In genomic region chr1:207084701-207085180, GRCh38 we compare ENCODE assay signal across 8 cellular contexts. TPM values are rescaled to one million over a fixed set of nuclear protein-coding genes. Genes with fewer than 3 reads are reported as not detected.
DNase-seq lines count a peak whose midpoint lies in the region; ATAC-seq, FAIRE-seq and TF ChIP-seq lines count a peak whose summit lies in the region.

No MANE protein-coding gene starts in this region.

- no peaks in the 10 kb centered on the region for H3K9me1 ChIP-seq in keratinocyte (ENCODE audit: control insufficient read depth, extremely low read depth, insufficient read depth, low read length)

- H3K79me2 ChIP-seq in keratinocyte (ENCODE audit: control insufficient read depth, insufficient read depth, low read length) = no peaks in the 10 kb centered on the region

- peak; percentile 84 for FAIRE-seq in keratinocyte (lab: Jason Lieb, UNC)

- in situ Hi-C loops in T47D (cut with HindIII; ENCODE audit: low pct_unique_long_range_greater_than_20kb, low sequenced_read_pairs) = no loop called here

- DNase-seq in COLO668 (lab: John Stamatoyannopoulos, UW; ENCODE audit: unreplicated experiment) = peak; percentile 49
- DNase-seq in NCI-H1092 (lab: John Stamatoyannopoulos, UW) = peak; percentile 36
- DNase-seq in T-helper 22 cell (ENCODE audit: low read depth) = peak; percentile 12
- peak; percentile 34 to 88 for DNase-seq in T47D (ENCODE audit: low read depth in 1 of 2, low spot score in 1 of 2)
- DNase-seq in keratinocyte (ENCODE audit: low read depth, low spot score) = no peak
- DNase-seq in stimulated activated CD4-positive, alpha-beta T cell treated with anti-CD3 and anti-CD28 coated beads, Interleukin-2, amount 100 ng/mL, for 48 hours = peak; percentile 41 to 49

- H3K27ac ChIP-seq in keratinocyte (ENCODE audit: control insufficient read depth, insufficient read depth, low read length) = no peak overlapping the region

- TF ChIP-seq CTCF in keratinocyte (optimal IDR thresholded peaks at IDR 0.05 in 1 of 3, IDR thresholded peaks at IDR 0.05 in 1 of 3, conservative IDR thresholded peaks at IDR 0.05 in 1 of 3; ENCODE audit: extremely low read depth in 1 of 3, insufficient read depth in 2 of 3, low read length in 3 of 3) = peak; percentile 61 to 69 (median 62)

- peaks cover 0 to under 1% of the 10 kb centered on the region in 2 experiments for H3K36me3 ChIP-seq in keratinocyte (ENCODE audit: control insufficient read depth in 2 of 2, extremely low read depth in 1 of 2, insufficient read depth in 2 of 2, low read length in 2 of 2)

- no peak overlapping the region for H2AFZ ChIP-seq in keratinocyte (ENCODE audit: control insufficient read depth, low read length)

- H3K9ac ChIP-seq in keratinocyte (ENCODE audit: control insufficient read depth, extremely low read depth, insufficient read depth, low read length) = no peak overlapping the region

- H3K4me3 ChIP-seq in keratinocyte (ENCODE audit: control insufficient read depth in 2 of 3, extremely low read depth in 1 of 3, insufficient read depth in 2 of 3, low read depth in 1 of 3, low read length in 3 of 3) = no peak overlapping the region

- no peaks in the 10 kb centered on the region for H4K20me1 ChIP-seq in keratinocyte (ENCODE audit: control insufficient read depth, extremely low read depth, insufficient read depth, low read length)

- no peaks in the 10 kb centered on the region for H3K27me3 ChIP-seq in keratinocyte (ENCODE audit: control insufficient read depth, extremely low read depth, insufficient read depth, low read length)

- ATAC-seq in GM21381 (IDR thresholded peaks at IDR 0.05; ENCODE audit: unreplicated experiment) = peak; percentile 73
- no peak for ATAC-seq in HG03045 (IDR thresholded peaks at IDR 0.05; ENCODE audit: unreplicated experiment)

- peaks cover 5% of the 10 kb centered on the region for H3K4me1 ChIP-seq in keratinocyte (ENCODE audit: control insufficient read depth, extremely low read depth, insufficient read depth, low read length)

- H3K9me3 ChIP-seq in keratinocyte (ENCODE audit: control insufficient read depth, low read depth, low read length) = no peaks in the 10 kb centered on the region

- H3K4me2 ChIP-seq in keratinocyte (ENCODE audit: control insufficient read depth, extremely low read depth, insufficient read depth, low read depth, low read length) = no peak overlapping the region

- dilution Hi-C loops in keratinocyte (cut with MboI; ENCODE audit: extremely low pct_ligation_motif_present, low sequenced_read_pairs) = no loop called here

RNA-seq across cellular contexts. Expression of gene C4BPB, which starts 3.9 kb away (rescaled TPM):
- not detected in 3 replicates for polyA plus RNA-seq in keratinocyte
- not detected for polyA plus RNA-seq in keratinocyte (2011; ENCODE audit: low read depth)
- polyA plus RNA-seq in keratinocyte (2011; cell fraction: cytosol; rRNA removed) = not detected in 2 replicates
- polyA plus RNA-seq in keratinocyte (2011; cell fraction: nucleus; rRNA removed) = not detected in 2 replicates
- not detected in 2 replicates for polyA plus RNA-seq in keratinocyte (2012; ENCODE audit: low replicate concordance)
- not detected in 3 replicates for polyA minus RNA-seq in keratinocyte
- polyA minus RNA-seq in keratinocyte (2011; cell fraction: cytosol; rRNA and poly(A)+ RNA removed) = 3.5 TPM
- polyA minus RNA-seq in keratinocyte (2011; cell fraction: nucleus; rRNA and poly(A)+ RNA removed) = 1.3 and 1.5 TPM in 2 replicates

RNA-seq across cellular contexts. Expression of gene C4BPA, which starts 19.3 kb away (rescaled TPM):
- polyA plus RNA-seq in keratinocyte = not detected in 3 replicates
- polyA plus RNA-seq in keratinocyte (2011; ENCODE audit: low read depth) = not detected
- not detected in 2 replicates for polyA plus RNA-seq in keratinocyte (2011; cell fraction: cytosol; rRNA removed)
- polyA plus RNA-seq in keratinocyte (2011; cell fraction: nucleus; rRNA removed) = not detected in 2 replicates
- not detected in 2 replicates for polyA plus RNA-seq in keratinocyte (2012; ENCODE audit: low replicate concordance)
- polyA minus RNA-seq in keratinocyte = not detected in 3 replicates
- polyA minus RNA-seq in keratinocyte (2011; cell fraction: cytosol; rRNA and poly(A)+ RNA removed) = not detected
- polyA minus RNA-seq in keratinocyte (2011; cell fraction: nucleus; rRNA and poly(A)+ RNA removed) = not detected in 2 replicates

RNA-seq across cellular contexts. Expression of gene PFKFB2, which starts 31.7 kb away (rescaled TPM):
- 8.7 to 13.9 TPM (median 12.2 TPM) in 3 replicates for polyA plus RNA-seq in keratinocyte
- polyA plus RNA-seq in keratinocyte (2011; ENCODE audit: low read depth) = 36.2 TPM
- polyA plus RNA-seq in keratinocyte (2011; cell fraction: cytosol; rRNA removed) = 7.0 and 10.5 TPM in 2 replicates
- 22.4 and 25.8 TPM in 2 replicates for polyA plus RNA-seq in keratinocyte (2011; cell fraction: nucleus; rRNA removed)
- 9.1 and 34.8 TPM in 2 replicates for polyA plus RNA-seq in keratinocyte (2012; ENCODE audit: low replicate concordance)
- polyA minus RNA-seq in keratinocyte = 8.6 to 27.5 TPM (median 25.9 TPM) in 3 replicates
- polyA minus RNA-seq in keratinocyte (2011; cell fraction: cytosol; rRNA and poly(A)+ RNA removed) = 8.8 TPM
- polyA minus RNA-seq in keratinocyte (2011; cell fraction: nucleus; rRNA and poly(A)+ RNA removed) = 20.5 and 30.3 TPM in 2 replicates

RNA-seq across cellular contexts. Expression of gene YOD1, which starts 33.7 kb away (rescaled TPM):
- 3.2 to 5.2 TPM (median 3.4 TPM) in 3 replicates for polyA plus RNA-seq in keratinocyte
- polyA plus RNA-seq in keratinocyte (2011; ENCODE audit: low read depth) = 93.0 TPM
- 0.71 and 2.0 TPM in 2 replicates for polyA plus RNA-seq in keratinocyte (2011; cell fraction: cytosol; rRNA removed)
- polyA plus RNA-seq in keratinocyte (2011; cell fraction: nucleus; rRNA removed) = 7.1 and 10.2 TPM in 2 replicates
- polyA plus RNA-seq in keratinocyte (2012; ENCODE audit: low replicate concordance) = 4.4 and 38.4 TPM in 2 replicates
- polyA minus RNA-seq in keratinocyte = 1.8 to 7.8 TPM (median 3.2 TPM) in 3 replicates
- polyA minus RNA-seq in keratinocyte (2011; cell fraction: cytosol; rRNA and poly(A)+ RNA removed) = 2.7 TPM
- 8.2 and 14.3 TPM in 2 replicates for polyA minus RNA-seq in keratinocyte (2011; cell fraction: nucleus; rRNA and poly(A)+ RNA removed)

RNA-seq across cellular contexts. Expression of gene C1orf116, which starts 52.2 kb away (rescaled TPM):
- 38.8 to 69.2 TPM (median 65.3 TPM) in 3 replicates for polyA plus RNA-seq in keratinocyte
- polyA plus RNA-seq in keratinocyte (2011; ENCODE audit: low read depth) = 55.5 TPM
- 46.7 and 49.2 TPM in 2 replicates for polyA plus RNA-seq in keratinocyte (2011; cell fraction: cytosol; rRNA removed)
- 136 and 166 TPM in 2 replicates for polyA plus RNA-seq in keratinocyte (2011; cell fraction: nucleus; rRNA removed)
- polyA plus RNA-seq in keratinocyte (2012; ENCODE audit: low replicate concordance) = 89.2 and 97.4 TPM in 2 replicates
- 45.2 to 149 TPM (median 67.3 TPM) in 3 replicates for polyA minus RNA-seq in keratinocyte
- 29.2 TPM for polyA minus RNA-seq in keratinocyte (2011; cell fraction: cytosol; rRNA and poly(A)+ RNA removed)
- 65.2 and 94.2 TPM in 2 replicates for polyA minus RNA-seq in keratinocyte (2011; cell fraction: nucleus; rRNA and poly(A)+ RNA removed)
